In genomic region chr20:41261790-41262717, GRCh38 we compare ENCODE assay signal across 27 cellular contexts. TPM values are rescaled to one million over a fixed set of nuclear protein-coding genes. Genes with fewer than 3 reads are reported as not detected.
A peak's percentile ranks its signal among the peaks of the same experiment; 100 is the strongest.
DNase-seq lines count a peak whose midpoint lies in the region; ATAC-seq, FAIRE-seq and TF ChIP-seq lines count a peak whose summit lies in the region.
"Had no signal": no experiment of that assay in that cellular context is flagged by ENCODE, and none has a peak within 500 bp of the region (broad histone marks: within the 10 kb centered on the region; RNA-seq: fewer than 3 reads in every experiment).

No MANE protein-coding gene starts in this region.

- POLR2A ChIA-PET in RWPE1 (lab: Yijun Ruan, JAX; ENCODE audit: low non-redundant PET) = no interaction called here

- no peaks in the 10 kb centered on the region for H3K27me3 ChIP-seq in mesendoderm (ENCODE audit: insufficient read depth, low read length, poor library complexity)
- H3K27me3 ChIP-seq: ascending aorta, hepatocyte, left lung, MG63 had no signal

- no peak overlapping the region for H2AK5ac ChIP-seq in mesendoderm (ENCODE audit: low read length)

- H2BK120ac ChIP-seq in mesendoderm (ENCODE audit: low read depth, low read length) = no peak overlapping the region

- FAIRE-seq in HTR-8/SVneo (lab: Jason Lieb, UNC) = peak; percentile 93
- FAIRE-seq: small intestine had no signal

- no peak overlapping the region for H3K4me3 ChIP-seq in mesendoderm (ENCODE audit: low read length)
- H3K4me3 ChIP-seq: ascending aorta, hepatocyte, left lung, MG63 had no signal

- WGBS in mesendoderm (ENCODE audit: extremely low coverage, insufficient coverage, low lambda C conversion rate) = no CpG with 5 or more reads among the region's 2 CpGs

- H3K27ac ChIP-seq in RWPE1 (no peak overlapping the region), cingulate gyrus (ENCODE audit: low read depth, low read length) (peak overlapping the region; percentile 63), mesendoderm (ENCODE audit: low read depth, low read length) (no peak overlapping the region)
- H3K27ac ChIP-seq: hepatocyte, HL-60, left lung had no signal

- H2BK15ac ChIP-seq in mesendoderm (replicated peaks; ENCODE audit: low read depth) = no peak overlapping the region

- H3K23ac ChIP-seq in mesendoderm (ENCODE audit: low read length) = no peak overlapping the region

- H3K4me2 ChIP-seq in mesendoderm (ENCODE audit: low read length) = no peak overlapping the region
- H3K4me2 ChIP-seq: hepatocyte had no signal

- H4K8ac ChIP-seq in mesendoderm (ENCODE audit: low read depth, low read length) = no peak overlapping the region

- H3K4me1 ChIP-seq in mesendoderm (ENCODE audit: control insufficient read depth, low read depth, low read length) = peaks cover 13% of the 10 kb centered on the region
- H3K4me1 ChIP-seq: left lung had no signal

- no peaks in the 10 kb centered on the region for H3K36me3 ChIP-seq in mesendoderm (ENCODE audit: control insufficient read depth, insufficient read depth, low read length)
- H3K36me3 ChIP-seq: left lung had no signal

- no peak for ATAC-seq in HG03097 (IDR thresholded peaks at IDR 0.05; ENCODE audit: low FRiP score, unreplicated experiment)
- ATAC-seq: left lung, natural killer cell, SK-N-SH treated with all-trans-retinoic acid at 6 μM for 48 hours had no signal

- no peaks in the 10 kb centered on the region for H3K79me1 ChIP-seq in mesendoderm (ENCODE audit: low read length)

- CTCF ChIA-PET in RWPE1 (lab: Yijun Ruan, JAX) = interaction anchor here (0.5 to 1.3 kb wide), 3 partner anchors 30 to 334 kb away, joined by 3 to 9 read pairs (median 3); no protein-coding TSS in a partner anchor

- H4K5ac ChIP-seq in mesendoderm (ENCODE audit: low read length) = no peak overlapping the region

- H3K9ac ChIP-seq in mesendoderm (ENCODE audit: low read length) = no peak overlapping the region

- no peak overlapping the region for H3K56ac ChIP-seq in mesendoderm (ENCODE audit: low read length)

- no peak overlapping the region for H2BK5ac ChIP-seq in mesendoderm (ENCODE audit: low read length)

- TF ChIP-seq CTCF in RWPE1 (conservative IDR thresholded peaks at IDR 0.05; ENCODE audit: low read depth) = no peak

- DNase-seq in HTR-8/SVneo (ENCODE audit: insufficient read length, low spot score) = no peak
- peak; percentile 71 for DNase-seq in RWPE1 (ENCODE audit: low spot score)
- peak; percentile 72 for DNase-seq in mesendoderm
- no peak for DNase-seq in NCI-H1930 (lab: John Stamatoyannopoulos, UW)
- no peak for DNase-seq in cortex of kidney (lab: John Stamatoyannopoulos, UW)
- DNase-seq: activated CD4-positive, alpha-beta memory T cell treated with anti-CD3 and anti-CD28 coated beads for 36 hours; activated CD4-positive, CD25-positive, alpha-beta regulatory T cell; activated CD8-positive, alpha-beta memory T cell treated with anti-CD3 and anti-CD28 coated beads, Interleukin-2, amount 50 U/mL, for 48 hours; CD4-positive, CD25-positive, alpha-beta regulatory T cell; EL; foreskin melanocyte; left lung; MG63; midbrain; natural killer cell; NCI-H1436; NCI-H524; RPMI8226; small intestine; stimulated activated CD4-positive, alpha-beta T cell treated with anti-CD3 and anti-CD28 coated beads, Interleukin-1b, Interleukin-23, amount 100 ng/mL, for 48 hours; trophoblast cell had no signal

- H3K18ac ChIP-seq in mesendoderm (ENCODE audit: low read length) = no peak overlapping the region

- H3K79me2 ChIP-seq in mesendoderm (ENCODE audit: control insufficient read depth, insufficient read depth, low read length) = no peaks in the 10 kb centered on the region
- H3K79me2 ChIP-seq: hepatocyte had no signal

- H3K4ac ChIP-seq in mesendoderm (ENCODE audit: low read depth, low read length) = no peak overlapping the region

RNA-seq across cellular contexts. Expression of gene ZHX3, which starts 55.5 kb away (rescaled TPM):
- 2.5 TPM for polyA plus RNA-seq in mesendoderm (2013, experiment 1 of 2)
- 3.9 TPM for polyA plus RNA-seq in mesendoderm (2013, experiment 2 of 2)

Comparison
In these comparisons a context has a peak if more than half of its experiments do, and no peak if none do; other contexts are left out.
1. DNase-seq: peak in RWPE1 (single experiment) and mesendoderm (single experiment); none in HTR-8/SVneo (single experiment), NCI-H1930 (0 of 2) and cortex of kidney (single experiment).